Comparison of ENCODE assay signal across 9 cellular contexts in the genomic region with DNA sequence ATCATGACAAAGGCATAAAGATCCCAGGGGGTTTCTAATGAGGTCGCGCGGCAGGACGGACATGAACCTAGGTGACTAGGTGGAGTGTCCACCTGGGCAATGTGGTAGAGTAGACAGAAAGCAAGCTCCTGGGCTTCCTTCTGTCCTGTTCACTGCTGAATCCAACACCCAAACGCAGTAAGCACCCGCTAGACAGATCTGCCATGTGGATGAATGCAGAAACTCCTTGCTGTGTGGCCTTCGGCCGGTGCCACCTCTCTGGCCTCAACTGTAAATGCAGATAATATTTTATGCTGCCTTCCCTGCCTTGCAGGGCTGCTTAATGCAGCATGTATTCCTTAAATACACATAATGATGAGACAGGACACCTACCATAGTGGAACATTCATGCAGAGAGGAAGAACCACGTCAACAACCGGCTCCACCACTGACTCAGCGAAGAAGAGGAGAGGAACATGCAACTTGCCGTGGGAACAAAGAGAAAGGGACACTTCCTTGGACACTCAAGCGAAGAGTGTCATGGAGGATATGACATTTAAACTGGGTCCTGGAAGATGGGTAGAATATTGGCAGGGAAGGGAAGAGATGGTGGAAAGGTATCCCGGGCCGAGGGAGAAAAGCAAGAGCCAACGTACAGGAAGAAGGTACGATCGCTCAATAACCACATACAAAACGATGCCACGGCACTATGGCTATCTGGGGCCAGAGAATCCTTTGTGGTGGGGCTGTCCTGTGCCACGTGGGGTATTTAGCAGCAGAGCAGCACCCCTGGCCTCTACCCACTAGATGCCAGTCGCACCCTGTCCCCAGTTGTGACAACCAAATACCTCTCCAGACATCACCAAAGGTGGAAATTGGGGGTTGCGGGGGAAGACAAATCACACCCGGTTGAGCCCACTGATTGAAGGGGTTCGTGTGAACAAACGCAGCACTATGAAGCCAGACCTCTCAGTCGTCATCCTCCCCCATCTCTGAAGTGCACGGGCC. TPM values are rescaled to one million over a fixed set of nuclear protein-coding genes. Genes with fewer than 3 reads are reported as not detected.
DNase-seq lines count a peak whose midpoint lies in the region; ATAC-seq and TF ChIP-seq lines count a peak whose summit lies in the region.
"Had no signal": no experiment of that assay in that cellular context is flagged by ENCODE, and none has a peak within 500 bp of the region (broad histone marks: within the 10 kb centered on the region; RNA-seq: fewer than 3 reads in every experiment).

No MANE protein-coding gene starts in this region.

- H3K27me3 Mint-ChIP-seq in CD14-positive monocyte (ENCODE audit: low read depth in 3 of 3) (no peaks in the 10 kb centered on the region), osteocyte (ENCODE audit: unreplicated experiment) (no peaks in the 10 kb centered on the region)

- ATAC-seq in HG02870 (IDR thresholded peaks at IDR 0.05; ENCODE audit: unreplicated experiment) (no peak), HG03378 (IDR thresholded peaks at IDR 0.05; ENCODE audit: unreplicated experiment) (no peak)

- H3K4me3 ChIP-seq in SJCRH30, result no peak overlapping the region

- H3K27ac Mint-ChIP-seq in CD14-positive monocyte, result peak overlapping the region; percentile 83 to 94 (median 90)
- peak overlapping the region; percentile 98 for H3K27ac Mint-ChIP-seq in osteocyte (ENCODE audit: unreplicated experiment)

- TF ChIP-seq CTCF in CD14-positive monocyte (IDR thresholded peaks at IDR 0.05) (no peak), osteocyte (IDR thresholded peaks at IDR 0.05) (no peak)

- intact Hi-C loops in CD14-positive monocyte (cut with micrococcal nuclease), result loop anchor here in 1 of 2 donors (2.0 kb wide), 1 partner anchor 24 kb away; no protein-coding TSS in a partner anchor

- H3K4me3 Mint-ChIP-seq in CD14-positive monocyte (peak overlapping the region in 1 of 2 donors; percentile 71), osteocyte (ENCODE audit: unreplicated experiment) (peak overlapping the region; percentile 34)

- peaks cover 74% of the 10 kb centered on the region for H3K4me1 ChIP-seq in SJCRH30

- H3K4me1 Mint-ChIP-seq in CD14-positive monocyte, result peaks cover 82% of the 10 kb centered on the region
- peaks cover 98% of the 10 kb centered on the region for H3K4me1 Mint-ChIP-seq in osteocyte (ENCODE audit: unreplicated experiment)

- DNase-seq in CD14-positive monocyte (ENCODE audit: low spot score), result peak; percentile 79
- DNase-seq in SJCRH30, result no peak
- DNase-seq in osteocyte (ENCODE audit: extremely low spot score, unreplicated experiment), result no peak
- DNase-seq in GM19238 (ENCODE audit: insufficient read length, low spot score), result no peak
- no peak for DNase-seq in HuH-7 (ENCODE audit: low spot score)
- DNase-seq: Kasumi-1 had no signal

- H3K36me3 Mint-ChIP-seq in CD14-positive monocyte, result peaks cover 27 to 68% of the 10 kb centered on the region in 2 donors
- peaks cover 6% of the 10 kb centered on the region for H3K36me3 Mint-ChIP-seq in osteocyte (ENCODE audit: unreplicated experiment)

- H3K9me3 ChIP-seq in SJCRH30 (replicated peaks), result no peaks in the 10 kb centered on the region

- peaks cover 3% of the 10 kb centered on the region; the same call in 1 of the 2 replicates for H3K36me3 ChIP-seq in SJCRH30

- H3K9me3 Mint-ChIP-seq in CD14-positive monocyte, result no peaks in the 10 kb centered on the region
- H3K9me3 Mint-ChIP-seq in osteocyte (ENCODE audit: unreplicated experiment), result no peaks in the 10 kb centered on the region

- H3K27ac ChIP-seq in SJCRH30 (peak overlapping the region; percentile 14; the same call in 1 of the 2 replicates), cingulate gyrus (ENCODE audit: low read depth, low read length) (peak overlapping the region; percentile 30)

- H3K27me3 ChIP-seq in SJCRH30, result no peaks in the 10 kb centered on the region

RNA-seq across cellular contexts. Expression of a gene that starts 30.8 kb away (rescaled TPM):
- 10 to 100 TPM; 35.6 to 79.5 TPM for polyA plus RNA-seq in CD14-positive monocyte
- total RNA-seq in SJCRH30 (2014; rRNA removed; shearing (Covaris generic)), result 151 TPM in 2 replicates
- 938 and 1,044 TPM in 2 replicates for total RNA-seq in osteocyte
